ENCODE assay signal across 7 cellular contexts in genomic region chr10:119103687-119104652, GRCh38. TPM values are rescaled to one million over a fixed set of nuclear protein-coding genes. Genes with fewer than 3 reads are reported as not detected.
DNase-seq lines count a peak whose midpoint lies in the region; ATAC-seq, FAIRE-seq and TF ChIP-seq lines count a peak whose summit lies in the region.

A gene with protein sequence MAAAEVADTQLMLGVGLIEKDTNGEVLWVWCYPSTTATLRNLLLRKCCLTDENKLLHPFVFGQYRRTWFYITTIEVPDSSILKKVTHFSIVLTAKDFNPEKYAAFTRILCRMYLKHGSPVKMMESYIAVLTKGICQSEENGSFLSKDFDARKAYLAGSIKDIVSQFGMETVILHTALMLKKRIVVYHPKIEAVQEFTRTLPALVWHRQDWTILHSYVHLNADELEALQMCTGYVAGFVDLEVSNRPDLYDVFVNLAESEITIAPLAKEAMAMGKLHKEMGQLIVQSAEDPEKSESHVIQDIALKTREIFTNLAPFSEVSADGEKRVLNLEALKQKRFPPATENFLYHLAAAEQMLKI (plus strand): TSS chr10:119104113. CDS start chr10:119104143, 30 bp downstream.

- peak; percentile 97 for TF ChIP-seq POLR2A in HCT116 (IDR thresholded peaks at IDR 0.05; ENCODE audit: borderline replicate concordance, extremely low read depth, insufficient read depth, insufficient read length)

- no peaks in the 10 kb centered on the region for H3K27me3 ChIP-seq in HCT116 (ENCODE audit: insufficient read depth, low read length)

- peak within 1 kb of the TSS; percentile 79 for H3K9ac ChIP-seq in HCT116 (ENCODE audit: low read length)
- peak within 1 kb of the TSS; percentile 73 to 85 for H3K9ac ChIP-seq in kidney (ENCODE audit: low read length in 2 of 2)

- BruUV-seq in HCT116 (replicated peaks; lab: Mats Ljungman, UMichigan): no TSS peak

- H3K9me3 ChIP-seq in HCT116 (ENCODE audit: control insufficient read depth in 1 of 2, insufficient read depth in 1 of 2, low read depth in 1 of 2, low read length in 2 of 2) (no peaks in the 10 kb centered on the region), kidney (ENCODE audit: control insufficient read depth in 1 of 2, low read length in 2 of 2) (no peaks in the 10 kb centered on the region)

- no peak for TF ChIP-seq CTCF in GM13977 (IDR thresholded peaks at IDR 0.05; ENCODE audit: extremely low read depth, insufficient read depth, missing control alignments)
- TF ChIP-seq CTCF in HCT116 (IDR thresholded peaks at IDR 0.05 in 2 of 3, conservative IDR thresholded peaks at IDR 0.05 in 1 of 3; ENCODE audit: borderline replicate concordance in 1 of 3, insufficient read depth in 1 of 3, low read depth in 2 of 3, low read length in 2 of 3): no peak
- no peak for TF ChIP-seq CTCF in kidney (IDR thresholded peaks at IDR 0.05; ENCODE audit: borderline replicate concordance, extremely low read depth, insufficient read depth)

- H2AFZ ChIP-seq in HCT116 (ENCODE audit: low read depth, low read length, poor library complexity, severe bottlenecking): peak within 1 kb of the TSS; percentile 98

- no peaks in the 10 kb centered on the region for H3K9me2 ChIP-seq in HCT116 (ENCODE audit: insufficient read depth)

- H3K4me1 ChIP-seq in HCT116 (ENCODE audit: control insufficient read depth in 1 of 2, insufficient read depth in 2 of 2, low read length in 2 of 2): peaks cover 4 to 22% of the 10 kb centered on the region in 2 experiments
- H3K4me1 ChIP-seq in kidney (ENCODE audit: control insufficient read depth in 1 of 2, insufficient read depth in 1 of 2, low read depth in 1 of 2, low read length in 2 of 2): peaks cover 4 to 6% of the 10 kb centered on the region in 2 donors

- peak; percentile 97 for DNase-seq in GM13977 (ENCODE audit: low spot score)
- peak; percentile 73 for DNase-seq in HCT116 (ENCODE audit: low read depth, low spot score)
- DNase-seq in MV-4-11 (lab: John Stamatoyannopoulos, UW): peak; percentile 59
- DNase-seq in cerebellar cortex (ENCODE audit: low spot score): peak; percentile 78
- DNase-seq in kidney: peak; percentile 94
- peak; percentile 59 to 78 (median 71) for DNase-seq in stimulated activated CD4-positive, alpha-beta T cell treated with anti-CD3 and anti-CD28 coated beads, Interleukin-12 subunit alpha, Interleukin-12 subunit beta, amount 100 ng/mL, for 48 hours (ENCODE audit: low read depth in 2 of 3, low spot score in 1 of 3)

- peak within 1 kb of the TSS; percentile 99 for H3K4me2 ChIP-seq in HCT116 (ENCODE audit: low read length)

- no peak for FAIRE-seq in kidney (lab: Jason Lieb, UNC)

- peak within 1 kb of the TSS; percentile 73 for H3K27ac ChIP-seq in HCT116 (ENCODE audit: low read depth, low read length)
- H3K27ac ChIP-seq in kidney (ENCODE audit: low read depth in 2 of 2, low read length in 2 of 2): peak within 1 kb of the TSS in 1 of 2 donors; percentile 59

- POLR2A ChIA-PET in HCT116 (lab: Charles Lee): interaction anchor here (0.6 to 1.4 kb wide), 6 partner anchors 13 to 77 kb away, joined by 3 to 5 read pairs (median 4); no protein-coding TSS in a partner anchor

- 0 out of 4 replicates have a peak, but pooled peaks cover 0 to 2% of the 10 kb centered on the region in 2 experiments for H3K36me3 ChIP-seq in HCT116 (ENCODE audit: control insufficient read depth in 1 of 2, insufficient read depth in 2 of 2, low read length in 2 of 2)
- H3K36me3 ChIP-seq in kidney (ENCODE audit: control insufficient read depth in 1 of 2, insufficient read depth in 2 of 2, low read length in 2 of 2): peaks cover 0 to under 1% of the 10 kb centered on the region in 2 donors

- in situ Hi-C loops in GM13977 (cut with MboI; ENCODE audit: low pct_unique_long_range_greater_than_20kb, low sequenced_read_pairs, unreplicated experiment): no loop called here

- ATAC-seq in HCT116: peak; percentile 87
- ATAC-seq in activated CD4-positive, CD25-positive, alpha-beta regulatory T cell treated with anti-CD3 and anti-CD28 coated beads, Interleukin-2, amount 50 U/mL, for 24 hours: peak; percentile 85 to 86

- no peak for TF ChIP-seq RAD21 in HCT116 (IDR thresholded peaks at IDR 0.05; ENCODE audit: low read depth)

- peaks cover 12% of the 10 kb centered on the region for H3K79me2 ChIP-seq in HCT116 (ENCODE audit: insufficient read depth, low read length)

- H3K4me3 ChIP-seq in HCT116 (replicated peaks in 1 of 2; ENCODE audit: low read depth in 1 of 2, low read length in 2 of 2) (peak within 1 kb of the TSS; percentile 82 to 90), kidney (ENCODE audit: low read length in 2 of 2) (peak within 1 kb of the TSS; percentile 69 to 75)

- intact Hi-C loops in HCT116 (cut with micrococcal nuclease) (loop anchor here (1.0 kb wide), 1 partner anchor 25 kb away; no protein-coding TSS in a partner anchor), kidney (cut with DNase I) (no loop called here)

- H4K20me1 ChIP-seq in HCT116 (ENCODE audit: insufficient read depth): no peaks in the 10 kb centered on the region

- CTCF ChIA-PET in HCT116 (lab: Charles Lee): interaction anchor here (0.6 to 1.2 kb wide), 3 partner anchors 10 to 94 kb away, joined by 3 read pairs; no protein-coding TSS in a partner anchor

- RAD21 ChIA-PET in HCT116 (lab: Charles Lee; ENCODE audit: low non-redundant PET in 1 of 2, low total read pairs in 2 of 2, uncharacterized antibody in 2 of 2, unreplicated experiment in 2 of 2): interaction anchor here in 1 of 2 experiments (0.6 kb wide), 1 partner anchor 441 kb away, joined by 3 read pairs; no protein-coding TSS in a partner anchor

TF ChIP-seq in HCT116, 20 proteins besides CTCF, POLR2A, EP300 and RAD21:
- peak; percentile 99 for TF ChIP-seq POLR2AphosphoS5 (IDR thresholded peaks at IDR 0.05; ENCODE audit: low read depth, low read length)
- TF ChIP-seq SP1 (IDR thresholded peaks at IDR 0.05; ENCODE audit: low read depth): no peak; the same call in 1 of the 2 replicates
- no peak for TF ChIP-seq EZH2phosphoT487 (IDR thresholded peaks at IDR 0.05; ENCODE audit: borderline replicate concordance)
- TF ChIP-seq CEBPB (IDR thresholded peaks at IDR 0.05; ENCODE audit: low read depth): no peak
- no peak for TF ChIP-seq JUND (IDR thresholded peaks at IDR 0.05)
- TF ChIP-seq TCF7L2 (IDR thresholded peaks at IDR 0.05; ENCODE audit: borderline replicate concordance, extremely low read depth, insufficient read depth, insufficient read length): no peak
- no peak for TF ChIP-seq SRF (IDR thresholded peaks at IDR 0.05; ENCODE audit: low read depth)
- TF ChIP-seq REST (IDR thresholded peaks at IDR 0.05; ENCODE audit: low read depth): no peak
- TF ChIP-seq ZNF274 (IDR thresholded peaks at IDR 0.05; ENCODE audit: low read depth, low read length): no peak
- TF ChIP-seq ELF1 (IDR thresholded peaks at IDR 0.05; ENCODE audit: borderline replicate concordance, low read depth): no peak
- TF ChIP-seq FOSL1 (IDR thresholded peaks at IDR 0.05; ENCODE audit: low read depth): no peak
- TF ChIP-seq ZFX (IDR thresholded peaks at IDR 0.05): peak; percentile 99
- TF ChIP-seq YY1 (IDR thresholded peaks at IDR 0.05; ENCODE audit: extremely low read depth, insufficient replicate concordance, low read depth, low read length): peak; percentile 90
- no peak for TF ChIP-seq CBX3 (IDR thresholded peaks at IDR 0.05; ENCODE audit: low read depth)
TF ChIP-seq in HCT116: peak in this region for 3.

RNA-seq across cellular contexts. Expression of the gene that starts here (rescaled TPM):
- 47.5 TPM for total RNA-seq in HCT116 (2021; ENCODE audit: unreplicated experiment)
- polyA plus RNA-seq in HCT116 (2012): 28.2 and 32.2 TPM in 2 replicates
- 31.6 TPM for total RNA-seq in kidney
- polyA plus RNA-seq in kidney (ENCODE audit: insufficient read depth, low read depth, low replicate concordance): 31.7 TPM
